ENCODE assay signal across 1 cellular context in genomic region chr6:47134476-47135189, GRCh38.
TF ChIP-seq lines count a peak whose summit lies in the region.

No MANE protein-coding gene starts in this region.

TF ChIP-seq in K562, 482 proteins besides CTCF, POLR2A, EP300 and RAD21 (continued from another document and continues in another):
- TF ChIP-seq MGA (IDR thresholded peaks at IDR 0.05) (peak; percentile 28; the same call in 1 of the 2 replicates), MEIS2 (IDR thresholded peaks at IDR 0.05; ENCODE audit: partially characterized antibody) (peak; percentile 99), PKNOX1 (IDR thresholded peaks at IDR 0.05) (peak; percentile 97), ATF1 (CRISPR knock-in tag; IDR thresholded peaks at IDR 0.05) (no peak), ATF1 (tag; IDR thresholded peaks at IDR 0.05) (peak; percentile 87), NCOA1 (IDR thresholded peaks at IDR 0.05; ENCODE audit: low read depth) (peak; percentile 88), PHF8 (IDR thresholded peaks at IDR 0.05; ENCODE audit: borderline replicate concordance, low read length) (0 out of 2 replicates have a peak, but pooled peaks have one; percentile 16), MYNN (IDR thresholded peaks at IDR 0.05) (peak; percentile 64; the same call in 1 of the 2 replicates), MYNN (CRISPR knock-in tag; IDR thresholded peaks at IDR 0.05) (no peak), C11orf30 (IDR thresholded peaks at IDR 0.05; ENCODE audit: low read depth) (peak; percentile 61), ARNT (IDR thresholded peaks at IDR 0.05) (peak; percentile 46 to 86; a peak in 2 of 4 replicates), E2F5 (CRISPR knock-in tag; IDR thresholded peaks at IDR 0.05) (no peak), NR2F6 (CRISPR knock-in tag; IDR thresholded peaks at IDR 0.05) (no peak), RFX1 (IDR thresholded peaks at IDR 0.05) (peak; percentile 74), ZNF224 (CRISPR knock-in tag; IDR thresholded peaks at IDR 0.05) (no peak), SMARCE1 (IDR thresholded peaks at IDR 0.05) (peak; percentile 100), CBFA2T2 (conservative IDR thresholded peaks at IDR 0.05) (peak; percentile 86), TAL1 (IDR thresholded peaks at IDR 0.05) (peak; percentile 78), BCOR (IDR thresholded peaks at IDR 0.05) (peak; percentile 50; the same call in 1 of the 2 replicates), ZSCAN29 (IDR thresholded peaks at IDR 0.05) (0 out of 2 replicates have a peak, but pooled peaks have one; percentile 52), PTRF (tag; IDR thresholded peaks at IDR 0.05) (no peak), LEF1 (IDR thresholded peaks at IDR 0.05) (peak; percentile 97), DNMT1 (IDR thresholded peaks at IDR 0.05) (0 out of 2 replicates have a peak, but pooled peaks have one; percentile 12), JUN (IDR thresholded peaks at IDR 0.05; ENCODE audit: borderline replicate concordance, low read depth, low read length) (peak; percentile 98), JUN (CRISPR knock-in tag; IDR thresholded peaks at IDR 0.05; ENCODE audit: borderline replicate concordance) (peak; percentile 88; the same call in 1 of the 2 replicates), NCOA4 (IDR thresholded peaks at IDR 0.05; ENCODE audit: partially characterized antibody) (peak; percentile 53), ZNF311 (CRISPR knock-in tag; IDR thresholded peaks at IDR 0.05) (no peak), ETV1 (tag; conservative IDR thresholded peaks at IDR 0.05; ENCODE audit: low read depth) (peak; percentile 98), ZC3H4 (CRISPR knock-in tag; IDR thresholded peaks at IDR 0.05; ENCODE audit: borderline replicate concordance) (no peak)
- TF ChIP-seq, protein P1, sequence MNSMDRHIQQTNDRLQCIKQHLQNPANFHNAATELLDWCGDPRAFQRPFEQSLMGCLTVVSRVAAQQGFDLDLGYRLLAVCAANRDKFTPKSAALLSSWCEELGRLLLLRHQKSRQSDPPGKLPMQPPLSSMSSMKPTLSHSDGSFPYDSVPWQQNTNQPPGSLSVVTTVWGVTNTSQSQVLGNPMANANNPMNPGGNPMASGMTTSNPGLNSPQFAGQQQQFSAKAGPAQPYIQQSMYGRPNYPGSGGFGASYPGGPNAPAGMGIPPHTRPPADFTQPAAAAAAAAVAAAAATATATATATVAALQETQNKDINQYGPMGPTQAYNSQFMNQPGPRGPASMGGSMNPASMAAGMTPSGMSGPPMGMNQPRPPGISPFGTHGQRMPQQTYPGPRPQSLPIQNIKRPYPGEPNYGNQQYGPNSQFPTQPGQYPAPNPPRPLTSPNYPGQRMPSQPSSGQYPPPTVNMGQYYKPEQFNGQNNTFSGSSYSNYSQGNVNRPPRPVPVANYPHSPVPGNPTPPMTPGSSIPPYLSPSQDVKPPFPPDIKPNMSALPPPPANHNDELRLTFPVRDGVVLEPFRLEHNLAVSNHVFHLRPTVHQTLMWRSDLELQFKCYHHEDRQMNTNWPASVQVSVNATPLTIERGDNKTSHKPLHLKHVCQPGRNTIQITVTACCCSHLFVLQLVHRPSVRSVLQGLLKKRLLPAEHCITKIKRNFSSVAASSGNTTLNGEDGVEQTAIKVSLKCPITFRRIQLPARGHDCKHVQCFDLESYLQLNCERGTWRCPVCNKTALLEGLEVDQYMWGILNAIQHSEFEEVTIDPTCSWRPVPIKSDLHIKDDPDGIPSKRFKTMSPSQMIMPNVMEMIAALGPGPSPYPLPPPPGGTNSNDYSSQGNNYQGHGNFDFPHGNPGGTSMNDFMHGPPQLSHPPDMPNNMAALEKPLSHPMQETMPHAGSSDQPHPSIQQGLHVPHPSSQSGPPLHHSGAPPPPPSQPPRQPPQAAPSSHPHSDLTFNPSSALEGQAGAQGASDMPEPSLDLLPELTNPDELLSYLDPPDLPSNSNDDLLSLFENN (IDR thresholded peaks at IDR 0.05; ENCODE audit: low read depth in 2 of 2, low read length in 2 of 2), result peak in 1 of 2 experiments; percentile 84; a peak in 2 of 4 replicates
- TF ChIP-seq, protein P2, sequence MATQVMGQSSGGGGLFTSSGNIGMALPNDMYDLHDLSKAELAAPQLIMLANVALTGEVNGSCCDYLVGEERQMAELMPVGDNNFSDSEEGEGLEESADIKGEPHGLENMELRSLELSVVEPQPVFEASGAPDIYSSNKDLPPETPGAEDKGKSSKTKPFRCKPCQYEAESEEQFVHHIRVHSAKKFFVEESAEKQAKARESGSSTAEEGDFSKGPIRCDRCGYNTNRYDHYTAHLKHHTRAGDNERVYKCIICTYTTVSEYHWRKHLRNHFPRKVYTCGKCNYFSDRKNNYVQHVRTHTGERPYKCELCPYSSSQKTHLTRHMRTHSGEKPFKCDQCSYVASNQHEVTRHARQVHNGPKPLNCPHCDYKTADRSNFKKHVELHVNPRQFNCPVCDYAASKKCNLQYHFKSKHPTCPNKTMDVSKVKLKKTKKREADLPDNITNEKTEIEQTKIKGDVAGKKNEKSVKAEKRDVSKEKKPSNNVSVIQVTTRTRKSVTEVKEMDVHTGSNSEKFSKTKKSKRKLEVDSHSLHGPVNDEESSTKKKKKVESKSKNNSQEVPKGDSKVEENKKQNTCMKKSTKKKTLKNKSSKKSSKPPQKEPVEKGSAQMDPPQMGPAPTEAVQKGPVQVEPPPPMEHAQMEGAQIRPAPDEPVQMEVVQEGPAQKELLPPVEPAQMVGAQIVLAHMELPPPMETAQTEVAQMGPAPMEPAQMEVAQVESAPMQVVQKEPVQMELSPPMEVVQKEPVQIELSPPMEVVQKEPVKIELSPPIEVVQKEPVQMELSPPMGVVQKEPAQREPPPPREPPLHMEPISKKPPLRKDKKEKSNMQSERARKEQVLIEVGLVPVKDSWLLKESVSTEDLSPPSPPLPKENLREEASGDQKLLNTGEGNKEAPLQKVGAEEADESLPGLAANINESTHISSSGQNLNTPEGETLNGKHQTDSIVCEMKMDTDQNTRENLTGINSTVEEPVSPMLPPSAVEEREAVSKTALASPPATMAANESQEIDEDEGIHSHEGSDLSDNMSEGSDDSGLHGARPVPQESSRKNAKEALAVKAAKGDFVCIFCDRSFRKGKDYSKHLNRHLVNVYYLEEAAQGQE (CRISPR knock-in tag; IDR thresholded peaks at IDR 0.05; ENCODE audit: low read depth), result no peak
- TF ChIP-seq, protein P3, sequence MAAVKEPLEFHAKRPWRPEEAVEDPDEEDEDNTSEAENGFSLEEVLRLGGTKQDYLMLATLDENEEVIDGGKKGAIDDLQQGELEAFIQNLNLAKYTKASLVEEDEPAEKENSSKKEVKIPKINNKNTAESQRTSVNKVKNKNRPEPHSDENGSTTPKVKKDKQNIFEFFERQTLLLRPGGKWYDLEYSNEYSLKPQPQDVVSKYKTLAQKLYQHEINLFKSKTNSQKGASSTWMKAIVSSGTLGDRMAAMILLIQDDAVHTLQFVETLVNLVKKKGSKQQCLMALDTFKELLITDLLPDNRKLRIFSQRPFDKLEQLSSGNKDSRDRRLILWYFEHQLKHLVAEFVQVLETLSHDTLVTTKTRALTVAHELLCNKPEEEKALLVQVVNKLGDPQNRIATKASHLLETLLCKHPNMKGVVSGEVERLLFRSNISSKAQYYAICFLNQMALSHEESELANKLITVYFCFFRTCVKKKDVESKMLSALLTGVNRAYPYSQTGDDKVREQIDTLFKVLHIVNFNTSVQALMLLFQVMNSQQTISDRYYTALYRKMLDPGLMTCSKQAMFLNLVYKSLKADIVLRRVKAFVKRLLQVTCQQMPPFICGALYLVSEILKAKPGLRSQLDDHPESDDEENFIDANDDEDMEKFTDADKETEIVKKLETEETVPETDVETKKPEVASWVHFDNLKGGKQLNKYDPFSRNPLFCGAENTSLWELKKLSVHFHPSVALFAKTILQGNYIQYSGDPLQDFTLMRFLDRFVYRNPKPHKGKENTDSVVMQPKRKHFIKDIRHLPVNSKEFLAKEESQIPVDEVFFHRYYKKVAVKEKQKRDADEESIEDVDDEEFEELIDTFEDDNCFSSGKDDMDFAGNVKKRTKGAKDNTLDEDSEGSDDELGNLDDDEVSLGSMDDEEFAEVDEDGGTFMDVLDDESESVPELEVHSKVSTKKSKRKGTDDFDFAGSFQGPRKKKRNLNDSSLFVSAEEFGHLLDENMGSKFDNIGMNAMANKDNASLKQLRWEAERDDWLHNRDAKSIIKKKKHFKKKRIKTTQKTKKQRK (IDR thresholded peaks at IDR 0.05; ENCODE audit: borderline replicate concordance, low read depth, low read length), result no peak
- TF ChIP-seq, protein P4, sequence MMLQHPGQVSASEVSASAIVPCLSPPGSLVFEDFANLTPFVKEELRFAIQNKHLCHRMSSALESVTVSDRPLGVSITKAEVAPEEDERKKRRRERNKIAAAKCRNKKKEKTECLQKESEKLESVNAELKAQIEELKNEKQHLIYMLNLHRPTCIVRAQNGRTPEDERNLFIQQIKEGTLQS (IDR thresholded peaks at IDR 0.05), result peak; percentile 99
- TF ChIP-seq, protein P4 (CRISPR knock-in tag; conservative IDR thresholded peaks at IDR 0.05), result peak; percentile 96
